Comparison of ENCODE assay signal across 16 cellular contexts in genomic region chr5:104793452-104794120, GRCh38.
"Had no signal": no experiment of that assay in that cellular context is flagged by ENCODE, and none has a peak within 500 bp of the region (broad histone marks: within the 10 kb centered on the region; RNA-seq: fewer than 3 reads in every experiment).

No MANE protein-coding gene starts in this region.

- DNase-seq: activated CD4-positive, alpha-beta T cell treated with anti-CD3 and anti-CD28 coated beads, Interleukin-2, amount 10 ng/mL, durations not matched to agents 7 days and 5 days; activated CD8-positive, alpha-beta memory T cell treated with anti-CD3 and anti-CD28 coated beads for 24 hours; activated naive CD8-positive, alpha-beta T cell treated with anti-CD3 and anti-CD28 coated beads for 36 hours; anterior cingulate cortex; effector memory CD4-positive, alpha-beta T cell; foreskin melanocyte; head of caudate nucleus; left ventricle myocardium inferior; spleen; stimulated activated CD4-positive, alpha-beta T cell treated with anti-CD3 and anti-CD28 coated beads, Interleukin-1b, Interleukin-23, amount 100 ng/mL, for 48 hours had no signal

- H3K27me3 ChIP-seq: spleen had no signal

- ATAC-seq: sciatic nerve had no signal

- H3K9me3 ChIP-seq: left ventricle myocardium inferior, spleen, thoracic aorta had no signal

- H3K4me3 Mint-ChIP-seq: activated CD4-positive, alpha-beta T cell treated with anti-CD3 and anti-CD28 coated beads, Interleukin-2, amount 10 ng/mL, durations not matched to agents 7 days and 5 days; activated naive CD8-positive, alpha-beta T cell treated with anti-CD3 and anti-CD28 coated beads for 36 hours; activated T-helper 1 cell treated with anti-CD3 and anti-CD28 coated beads, Interleukin-12 subunit alpha, Interleukin-12 subunit beta, Interleukin-2, Interleukin-4 antibody, amounts not matched to agents 30 ng/mL and 10 ng/mL and 1 ng/mL, durations not matched to agents 14 hours and 24 hours and 36 hours; dendritic cell treated with granulocyte-macrophage colony-stimulating factor and Interleukin-4, amounts not matched to agents 40 ng/mL and 50 ng/mL, for 4 days; memory B cell had no signal

- H3K4me1 ChIP-seq: left ventricle myocardium inferior, spleen had no signal

- FAIRE-seq: islet of Langerhans had no signal

- H3K27ac ChIP-seq: left ventricle myocardium inferior, spleen, thoracic aorta had no signal

- H3K4me1 Mint-ChIP-seq: activated CD4-positive, alpha-beta T cell treated with anti-CD3 and anti-CD28 coated beads, Interleukin-2, amount 10 ng/mL, durations not matched to agents 7 days and 5 days; activated naive CD8-positive, alpha-beta T cell treated with anti-CD3 and anti-CD28 coated beads for 36 hours; memory B cell had no signal

- H3K36me3 ChIP-seq: left ventricle myocardium inferior, spleen, thoracic aorta had no signal

- H3K9me3 Mint-ChIP-seq: activated naive CD8-positive, alpha-beta T cell treated with anti-CD3 and anti-CD28 coated beads for 36 hours; dendritic cell treated with granulocyte-macrophage colony-stimulating factor and Interleukin-4, amounts not matched to agents 40 ng/mL and 50 ng/mL, for 4 days; memory B cell had no signal

- H3K27ac Mint-ChIP-seq: activated CD4-positive, alpha-beta T cell treated with anti-CD3 and anti-CD28 coated beads, Interleukin-2, amount 10 ng/mL, durations not matched to agents 7 days and 5 days; activated naive CD8-positive, alpha-beta T cell treated with anti-CD3 and anti-CD28 coated beads for 36 hours; activated T-helper 1 cell treated with anti-CD3 and anti-CD28 coated beads, Interleukin-12 subunit alpha, Interleukin-12 subunit beta, Interleukin-2, Interleukin-4 antibody, amounts not matched to agents 30 ng/mL and 10 ng/mL and 1 ng/mL, durations not matched to agents 14 hours and 24 hours and 36 hours; dendritic cell treated with granulocyte-macrophage colony-stimulating factor and Interleukin-4, amounts not matched to agents 40 ng/mL and 50 ng/mL, for 4 days; memory B cell had no signal

- H3K27me3 Mint-ChIP-seq: activated CD4-positive, alpha-beta T cell treated with anti-CD3 and anti-CD28 coated beads, Interleukin-2, amount 10 ng/mL, durations not matched to agents 7 days and 5 days; activated naive CD8-positive, alpha-beta T cell treated with anti-CD3 and anti-CD28 coated beads for 36 hours; dendritic cell treated with granulocyte-macrophage colony-stimulating factor and Interleukin-4, amounts not matched to agents 40 ng/mL and 50 ng/mL, for 4 days; memory B cell had no signal

- H3K4me3 ChIP-seq: left ventricle myocardium inferior, spleen, thoracic aorta had no signal

- H3K36me3 Mint-ChIP-seq: activated naive CD8-positive, alpha-beta T cell treated with anti-CD3 and anti-CD28 coated beads for 36 hours; memory B cell had no signal
